Comparison of ENCODE assay signal across 8 cellular contexts in the genomic region with DNA sequence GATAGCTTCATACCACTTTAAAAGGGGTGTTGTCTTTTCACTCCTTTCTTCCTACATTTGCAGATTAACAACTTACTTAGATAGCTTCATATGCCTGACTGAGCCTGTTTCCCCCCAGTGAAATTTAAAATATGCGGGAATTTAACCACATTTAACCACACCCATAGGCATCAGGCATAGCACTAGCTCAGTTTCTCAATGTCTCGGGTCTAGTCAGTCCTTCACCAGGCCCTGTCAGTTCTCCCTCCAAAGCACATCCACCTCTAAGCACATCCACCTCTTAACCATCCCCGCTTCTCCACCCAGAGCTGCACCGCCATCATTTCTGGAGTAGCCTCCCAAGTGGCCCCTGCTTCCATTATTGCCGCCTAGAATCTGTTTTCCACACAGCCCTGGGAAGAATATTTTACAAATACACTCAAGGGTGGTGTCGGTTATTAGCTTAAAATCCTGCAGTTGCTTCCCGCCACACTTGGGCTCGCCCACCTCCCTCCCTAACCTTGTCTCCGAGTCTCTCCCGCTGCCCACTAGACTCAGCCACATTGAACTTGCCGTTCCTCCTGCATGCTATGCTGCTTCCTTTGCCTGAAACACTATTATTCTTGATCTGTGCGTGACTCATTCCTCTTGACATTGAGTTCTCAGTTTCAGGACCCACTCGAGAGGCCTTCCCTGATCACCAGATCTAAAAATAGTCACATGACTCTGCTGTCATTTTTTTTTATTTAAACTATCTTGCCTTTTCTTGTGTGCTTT.
DNase-seq lines count a peak whose midpoint lies in the region; ATAC-seq, FAIRE-seq and TF ChIP-seq lines count a peak whose summit lies in the region.

No MANE protein-coding gene starts in this region.

- BruUV-seq in HepG2 (replicated peaks; lab: Mats Ljungman, UMichigan), result no TSS peak

- H3K9me3 Mint-ChIP-seq in naive thymus-derived CD8-positive, alpha-beta T cell, result no peaks in the 10 kb centered on the region

- FAIRE-seq in HepG2 (lab: Jason Lieb, UNC), result no peak

- no peaks in the 10 kb centered on the region for H3K27me3 ChIP-seq in HepG2 (ENCODE audit: control insufficient read depth in 1 of 2, insufficient read depth in 2 of 2, low read length in 2 of 2)

- no peak overlapping the region for H3K9ac ChIP-seq in HepG2 (ENCODE audit: insufficient read depth, low read depth, low read length)

- no peaks in the 10 kb centered on the region for H3K9me3 ChIP-seq in HepG2 (ENCODE audit: low read length)

- no peak for TF ChIP-seq POLR2A in HepG2 (IDR thresholded peaks at IDR 0.05; ENCODE audit: insufficient read depth in 1 of 2, low read depth in 2 of 2, low read length in 2 of 2)

- peaks cover 24% of the 10 kb centered on the region for H3K4me1 ChIP-seq in HepG2 (ENCODE audit: insufficient read depth, low read length)

- peaks cover 15% of the 10 kb centered on the region for H4K20me1 ChIP-seq in HepG2 (ENCODE audit: insufficient read depth, low read length)

- H3K4me3 Mint-ChIP-seq in naive thymus-derived CD8-positive, alpha-beta T cell, result no peak overlapping the region

- in situ Hi-C loops in HepG2 (cut with HindIII; ENCODE audit: extremely low pct_ligation_motif_present, low pct_unique_long_range_greater_than_20kb), result loop anchor here (5.0 kb wide), 1 partner anchor 178 kb away; no protein-coding TSS in a partner anchor

- no peak overlapping the region for H2AFZ ChIP-seq in HepG2 (ENCODE audit: low read length)

- no peak for TF ChIP-seq CTCF in HepG2 (CRISPR knock-in tag; IDR thresholded peaks at IDR 0.05)

- peaks cover 2 to 7% (median 4%) of the 10 kb centered on the region in 5 donors for H3K27me3 Mint-ChIP-seq in naive thymus-derived CD8-positive, alpha-beta T cell

- H3K27ac Mint-ChIP-seq in naive thymus-derived CD8-positive, alpha-beta T cell, result peak overlapping the region in 4 of 10 donors; percentile 5 to 75 (median 49)

- H3K36me3 Mint-ChIP-seq in naive thymus-derived CD8-positive, alpha-beta T cell, result no peaks in the 10 kb centered on the region

- 96% methylated on average over 13 of the region's 13 CpGs for WGBS in HepG2 (ENCODE audit: low lambda C conversion rate)

- ATAC-seq in GM19463 (IDR thresholded peaks at IDR 0.05; ENCODE audit: unreplicated experiment) (peak; percentile 75), HepG2 (no peak)
- no peak for ATAC-seq in naive thymus-derived CD8-positive, alpha-beta T cell

- intact Hi-C loops in HepG2 (cut with micrococcal nuclease; ENCODE audit: unreplicated experiment), result loop anchor here (5.0 kb wide), 1 partner anchor 118 kb away; no protein-coding TSS in a partner anchor

- H3K79me2 ChIP-seq in HepG2 (ENCODE audit: insufficient read depth, low read length), result peaks cover 53% of the 10 kb centered on the region

- H3K4me1 Mint-ChIP-seq in naive thymus-derived CD8-positive, alpha-beta T cell, result peaks cover 4 to 9% (median 6%) of the 10 kb centered on the region in 4 donors

- TF ChIP-seq RAD21 in HepG2 (CRISPR knock-in tag; IDR thresholded peaks at IDR 0.05), result no peak

- POLR2A ChIA-PET in HepG2 (lab: Yijun Ruan, JAX), result interaction anchor here (1.2 to 2.5 kb wide), 4 partner anchors 8 to 68 kb away, joined by 4 to 19 read pairs (median 6); no protein-coding TSS in a partner anchor
- POLR2A ChIA-PET in naive thymus-derived CD8-positive, alpha-beta T cell (lab: Charles Lee), result interaction anchor here (0.8 to 2.3 kb wide), 7 partner anchors 11 to 180 kb away, joined by 3 to 10 read pairs (median 4); no protein-coding TSS in a partner anchor

- no peak for TF ChIP-seq EP300 in HepG2 (IDR thresholded peaks at IDR 0.05; ENCODE audit: low read depth in 2 of 2, low read length in 2 of 2)
- no peak for TF ChIP-seq EP300 in HepG2 (CRISPR knock-in tag; IDR thresholded peaks at IDR 0.05; ENCODE audit: borderline replicate concordance)

- peak; percentile 95 for DNase-seq in DMS53 (lab: John Stamatoyannopoulos, UW)
- DNase-seq in HS-27A (ENCODE audit: low read depth), result peak; percentile 87
- peak; percentile 40 for DNase-seq in activated naive CD4-positive, alpha-beta T cell treated with anti-CD3 and anti-CD28 coated beads, Interleukin-2, amount 50 U/mL, for 16 hours
- no peak for DNase-seq in HepG2 (ENCODE audit: low spot score)
- DNase-seq in naive thymus-derived CD8-positive, alpha-beta T cell, result no peak
- DNase-seq in retina, result no peak
- no peak for DNase-seq in DMS 273 (lab: John Stamatoyannopoulos, UW; ENCODE audit: unreplicated experiment)

- CTCF ChIA-PET in HepG2 (lab: Yijun Ruan, JAX; ENCODE audit: low intra/inter-chr PET ratio, low total read pairs), result no interaction called here

- no peak overlapping the region for H3K27ac ChIP-seq in HepG2 (ENCODE audit: extremely low read length, insufficient read depth, low read length)

- no peak overlapping the region for H3K4me2 ChIP-seq in HepG2 (ENCODE audit: low read depth, low read length)

- peaks cover 10 to 32% of the 10 kb centered on the region in 2 experiments for H3K36me3 ChIP-seq in HepG2 (replicated peaks in 1 of 2; ENCODE audit: control insufficient read depth in 1 of 2, insufficient read depth in 2 of 2, low read length in 2 of 2)

- no peak overlapping the region for H3K4me3 ChIP-seq in HepG2 (replicated peaks in 1 of 3; ENCODE audit: insufficient read depth in 1 of 3, low read depth in 2 of 3, low read length in 3 of 3)

TF ChIP-seq in HepG2, 621 proteins besides CTCF, POLR2A, EP300 and RAD21:
- TF ChIP-seq, protein P1, sequence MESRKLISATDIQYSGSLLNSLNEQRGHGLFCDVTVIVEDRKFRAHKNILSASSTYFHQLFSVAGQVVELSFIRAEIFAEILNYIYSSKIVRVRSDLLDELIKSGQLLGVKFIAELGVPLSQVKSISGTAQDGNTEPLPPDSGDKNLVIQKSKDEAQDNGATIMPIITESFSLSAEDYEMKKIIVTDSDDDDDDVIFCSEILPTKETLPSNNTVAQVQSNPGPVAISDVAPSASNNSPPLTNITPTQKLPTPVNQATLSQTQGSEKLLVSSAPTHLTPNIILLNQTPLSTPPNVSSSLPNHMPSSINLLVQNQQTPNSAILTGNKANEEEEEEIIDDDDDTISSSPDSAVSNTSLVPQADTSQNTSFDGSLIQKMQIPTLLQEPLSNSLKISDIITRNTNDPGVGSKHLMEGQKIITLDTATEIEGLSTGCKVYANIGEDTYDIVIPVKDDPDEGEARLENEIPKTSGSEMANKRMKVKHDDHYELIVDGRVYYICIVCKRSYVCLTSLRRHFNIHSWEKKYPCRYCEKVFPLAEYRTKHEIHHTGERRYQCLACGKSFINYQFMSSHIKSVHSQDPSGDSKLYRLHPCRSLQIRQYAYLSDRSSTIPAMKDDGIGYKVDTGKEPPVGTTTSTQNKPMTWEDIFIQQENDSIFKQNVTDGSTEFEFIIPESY (CRISPR knock-in tag; IDR thresholded peaks at IDR 0.05), result peak; percentile 48; the same call in 1 of the 2 replicates
- TF ChIP-seq TARDBP (CRISPR knock-in tag; IDR thresholded peaks at IDR 0.05) (no peak), STAG1 (CRISPR knock-in tag; IDR thresholded peaks at IDR 0.05) (no peak), PHF8 (CRISPR knock-in tag; IDR thresholded peaks at IDR 0.05) (no peak), KLF9 (CRISPR knock-in tag; IDR thresholded peaks at IDR 0.05; ENCODE audit: low read depth) (no peak)

Comparison
In these comparisons a context has a peak if more than half of its experiments do, and no peak if none do; other contexts are left out.
1. DNase-seq: peak in DMS53 (single experiment), HS-27A (single experiment) and activated naive CD4-positive, alpha-beta T cell treated with anti-CD3 and anti-CD28 coated beads, Interleukin-2, amount 50 U/mL, for 16 hours (single experiment); none in HepG2 (single experiment), naive thymus-derived CD8-positive, alpha-beta T cell (0 of 10), retina (single experiment) and DMS 273 (single experiment).